In genomic region chr3:38446287-38446686, GRCh38 we compare ENCODE assay signal across 9 cellular contexts.
"Had no signal": no experiment of that assay in that cellular context is flagged by ENCODE, and none has a peak within 500 bp of the region (broad histone marks: within the 10 kb centered on the region; RNA-seq: fewer than 3 reads in every experiment).

No MANE protein-coding gene starts in this region.

- FAIRE-seq: HTR-8/SVneo had no signal

- DNase-seq: GM23248, GOT3, H7, HFFc6, KBM-7 had no signal

- H3K27ac ChIP-seq: GM23248, KMS-11 had no signal

- H3K9me3 ChIP-seq: HAP-1 had no signal

- H3K9ac ChIP-seq: GM23248, KMS-11 had no signal

- H3K4me1 ChIP-seq: HAP-1 had no signal

- H3K36me3 ChIP-seq: HAP-1 had no signal

- H3K4me2 ChIP-seq: KMS-11 had no signal

- H2AFZ ChIP-seq: GM23248 had no signal

- ATAC-seq: HCT116 had no signal

- H3K4me3 ChIP-seq: GM23248, HAP-1 had no signal
